In genomic region chr16:57263585-57264351, GRCh38 we compare ENCODE assay signal across 20 cellular contexts. TPM values are rescaled to one million over a fixed set of nuclear protein-coding genes. Genes with fewer than 3 reads are reported as not detected.
DNase-seq lines count a peak whose midpoint lies in the region; ATAC-seq, FAIRE-seq and TF ChIP-seq lines count a peak whose summit lies in the region.
"Had no signal": no experiment of that assay in that cellular context is flagged by ENCODE, and none has a peak within 500 bp of the region (broad histone marks: within the 10 kb centered on the region; RNA-seq: fewer than 3 reads in every experiment).

No MANE protein-coding gene starts in this region.

- TF ChIP-seq POLR2A in GM12891 (IDR thresholded peaks at IDR 0.05; ENCODE audit: low read depth, low read length): no peak

- peaks cover 59% of the 10 kb centered on the region for H3K4me1 ChIP-seq in CD8-positive, alpha-beta T cell (ENCODE audit: insufficient read depth, low read length)
- peaks cover 68% of the 10 kb centered on the region for H3K4me1 ChIP-seq in keratinocyte (ENCODE audit: control insufficient read depth, extremely low read depth, insufficient read depth, low read length)

- peaks cover 52% of the 10 kb centered on the region for H3K4me1 Mint-ChIP-seq in CD8-positive, alpha-beta T cell (ENCODE audit: low read depth)
- peaks cover 45 to 61% (median 54%) of the 10 kb centered on the region in 3 donors for H3K4me1 Mint-ChIP-seq in T-cell

- DNase-seq in CD8-positive, alpha-beta T cell: no peak
- DNase-seq in T-cell (no peak), keratinocyte (ENCODE audit: low read depth, low spot score) (no peak), sciatic nerve (ENCODE audit: low spot score) (peak; percentile 48), brain microvascular endothelial cell (no peak), OCI-M1 (lab: John Stamatoyannopoulos, UW) (no peak), GM12891 (ENCODE audit: insufficient read length, low spot score) (no peak)
- DNase-seq: activated CD4-positive, alpha-beta T cell treated with anti-CD3 and anti-CD28 coated beads for 1 hour; amniotic stem cell; cerebellar nuclear complex; DMS79 treated with DMSO at 0.1 percent for 48 hours; IMR-90; kidney glomerular epithelial cell; NCI-H146; NCI-H2227 treated with DMSO at 0.1 percent for 48 hours had no signal

- H3K9ac ChIP-seq in keratinocyte (ENCODE audit: control insufficient read depth, extremely low read depth, insufficient read depth, low read length): no peak overlapping the region
- H3K9ac ChIP-seq: neural progenitor cell had no signal

- H4K20me1 ChIP-seq in keratinocyte (ENCODE audit: control insufficient read depth, extremely low read depth, insufficient read depth, low read length): no peaks in the 10 kb centered on the region

- CTCF ChIA-PET in CD8-positive, alpha-beta T cell (lab: Charles Lee): interaction anchor here (1.9 kb wide), 1 partner anchor 153 kb away, joined by 4 read pairs; no protein-coding TSS in a partner anchor
- CTCF ChIA-PET in T-cell (lab: Charles Lee): no interaction called here

- peak overlapping the region; percentile 67 for H3K27ac Mint-ChIP-seq in CD8-positive, alpha-beta T cell
- H3K27ac Mint-ChIP-seq in T-cell: peak overlapping the region; percentile 57 to 66

- H3K27ac ChIP-seq in CD8-positive, alpha-beta T cell (ENCODE audit: low read depth, low read length): no peak overlapping the region
- H3K27ac ChIP-seq in keratinocyte (ENCODE audit: control insufficient read depth, insufficient read depth, low read length) (peak overlapping the region; percentile 63), brain microvascular endothelial cell (no peak overlapping the region)
- H3K27ac ChIP-seq: HL-60, neural progenitor cell, thoracic aorta had no signal

- in situ Hi-C loops in brain microvascular endothelial cell (cut with HindIII; ENCODE audit: low pct_ligation_motif_present, low sequenced_read_pairs): no loop called here

- H3K36me3 Mint-ChIP-seq in CD8-positive, alpha-beta T cell: no peaks in the 10 kb centered on the region
- no peaks in the 10 kb centered on the region for H3K36me3 Mint-ChIP-seq in T-cell
- H3K36me3 Mint-ChIP-seq: neural progenitor cell had no signal

- no peaks in the 10 kb centered on the region for H3K36me3 ChIP-seq in CD8-positive, alpha-beta T cell (ENCODE audit: insufficient read depth, low read length)
- no peaks in the 10 kb centered on the region for H3K36me3 ChIP-seq in keratinocyte (ENCODE audit: control insufficient read depth in 2 of 2, extremely low read depth in 1 of 2, insufficient read depth in 2 of 2, low read length in 2 of 2)
- H3K36me3 ChIP-seq in brain microvascular endothelial cell (replicated peaks): no peaks in the 10 kb centered on the region
- H3K36me3 ChIP-seq: neural progenitor cell, thoracic aorta had no signal

- H3K9me3 ChIP-seq in CD8-positive, alpha-beta T cell (ENCODE audit: low read length): no peaks in the 10 kb centered on the region
- H3K9me3 ChIP-seq in keratinocyte (ENCODE audit: control insufficient read depth, low read depth, low read length): no peaks in the 10 kb centered on the region
- H3K9me3 ChIP-seq: thoracic aorta had no signal

- H3K4me3 Mint-ChIP-seq in CD8-positive, alpha-beta T cell: no peak overlapping the region
- H3K4me3 Mint-ChIP-seq in T-cell: no peak overlapping the region
- H3K4me3 Mint-ChIP-seq: neural progenitor cell had no signal

- H2AFZ ChIP-seq in keratinocyte (ENCODE audit: control insufficient read depth, low read length): peak overlapping the region; percentile 6
- H2AFZ ChIP-seq: neural progenitor cell had no signal

- no peaks in the 10 kb centered on the region for H3K9me3 Mint-ChIP-seq in CD8-positive, alpha-beta T cell
- no peaks in the 10 kb centered on the region for H3K9me3 Mint-ChIP-seq in T-cell
- H3K9me3 Mint-ChIP-seq: neural progenitor cell had no signal

- peak; percentile 5 for FAIRE-seq in keratinocyte (lab: Jason Lieb, UNC)
- FAIRE-seq in GM12891 (lab: Jason Lieb, UNC): no peak

- H3K27me3 Mint-ChIP-seq in CD8-positive, alpha-beta T cell (ENCODE audit: low read depth): no peaks in the 10 kb centered on the region
- no peaks in the 10 kb centered on the region for H3K27me3 Mint-ChIP-seq in T-cell

- no peak overlapping the region for H3K4me2 ChIP-seq in keratinocyte (ENCODE audit: control insufficient read depth, extremely low read depth, insufficient read depth, low read depth, low read length)
- H3K4me2 ChIP-seq: neural progenitor cell had no signal

- no peaks in the 10 kb centered on the region for H3K79me2 ChIP-seq in keratinocyte (ENCODE audit: control insufficient read depth, insufficient read depth, low read length)

- POLR2A ChIA-PET in CD8-positive, alpha-beta T cell (lab: Charles Lee): interaction anchor here (0.6 kb wide), 1 partner anchor 608 kb away, joined by 3 read pairs; no protein-coding TSS in a partner anchor
- POLR2A ChIA-PET in T-cell (lab: Charles Lee): no interaction called here

- no peak overlapping the region for H3K4me3 ChIP-seq in CD8-positive, alpha-beta T cell (ENCODE audit: low read depth, low read length)
- H3K4me3 ChIP-seq in keratinocyte (ENCODE audit: control insufficient read depth in 2 of 3, extremely low read depth in 1 of 3, insufficient read depth in 2 of 3, low read depth in 1 of 3, low read length in 3 of 3): no peak overlapping the region
- no peak overlapping the region for H3K4me3 ChIP-seq in brain microvascular endothelial cell (ENCODE audit: low read depth, low read length)
- H3K4me3 ChIP-seq: neural progenitor cell, thoracic aorta had no signal

- intact Hi-C loops in CD8-positive, alpha-beta T cell (cut with DNase I, micrococcal nuclease): no loop called here
- intact Hi-C loops in sciatic nerve (cut with DNase I): no loop called here

- ATAC-seq in CD8-positive, alpha-beta T cell: no peak
- ATAC-seq in T-cell (replicated peaks in 1 of 4) (no peak), sciatic nerve (no peak), HG02885 (IDR thresholded peaks at IDR 0.05; ENCODE audit: poor library complexity, unreplicated experiment) (no peak)
- ATAC-seq: HCT116 had no signal

- no peak for TF ChIP-seq CTCF in CD8-positive, alpha-beta T cell (IDR thresholded peaks at IDR 0.05)
- TF ChIP-seq CTCF in keratinocyte (optimal IDR thresholded peaks at IDR 0.05 in 1 of 3, IDR thresholded peaks at IDR 0.05 in 1 of 3, conservative IDR thresholded peaks at IDR 0.05 in 1 of 3; ENCODE audit: extremely low read depth in 1 of 3, insufficient read depth in 2 of 3, low read length in 3 of 3): no peak
- no peak for TF ChIP-seq CTCF in brain microvascular endothelial cell (IDR thresholded peaks at IDR 0.05; ENCODE audit: low read depth, low read length, missing control alignments)

- peaks cover 2% of the 10 kb centered on the region for H3K9me1 ChIP-seq in keratinocyte (ENCODE audit: control insufficient read depth, extremely low read depth, insufficient read depth, low read length)

- dilution Hi-C loops in keratinocyte (cut with MboI; ENCODE audit: extremely low pct_ligation_motif_present, low sequenced_read_pairs): no loop called here

- no peaks in the 10 kb centered on the region for H3K27me3 ChIP-seq in CD8-positive, alpha-beta T cell (ENCODE audit: insufficient read depth, low read length)
- H3K27me3 ChIP-seq in keratinocyte (ENCODE audit: control insufficient read depth, extremely low read depth, insufficient read depth, low read length) (no peaks in the 10 kb centered on the region), brain microvascular endothelial cell (replicated peaks) (no peaks in the 10 kb centered on the region)
- H3K27me3 ChIP-seq: neural progenitor cell had no signal

TF ChIP-seq in GM12891, 5 proteins besides CTCF, POLR2A, EP300 and RAD21:
- TF ChIP-seq TAF1 (IDR thresholded peaks at IDR 0.05; ENCODE audit: low read depth, low read length) (no peak), SPI1 (IDR thresholded peaks at IDR 0.05; ENCODE audit: low read depth, low read length) (no peak), POLR2AphosphoS5 (IDR thresholded peaks at IDR 0.05; ENCODE audit: low read depth, low read length) (no peak), PAX5 (IDR thresholded peaks at IDR 0.05; ENCODE audit: insufficient read depth, low read length, severe bottlenecking) (no peak), POU2F2 (IDR thresholded peaks at IDR 0.05; ENCODE audit: low read depth, low read length) (no peak)

RNA-seq across cellular contexts. Expression of gene ARL2BP, which starts 18.7 kb away (rescaled TPM):
- total RNA-seq in CD8-positive, alpha-beta T cell: 10 to 100 TPM; 32.8 to 35.2 TPM
- total RNA-seq in T-cell: 10 to 100 TPM; 34.6 to 62.2 (median 48.4) TPM
- 55.2 to 107 TPM (median 98.0 TPM) in 3 replicates for polyA plus RNA-seq in keratinocyte
- 37.9 TPM for polyA plus RNA-seq in keratinocyte (2011; ENCODE audit: low read depth)
- 80.7 and 116 TPM in 2 replicates for polyA plus RNA-seq in keratinocyte (2011; cell fraction: cytosol; rRNA removed)
- 34.7 and 35.5 TPM in 2 replicates for polyA plus RNA-seq in keratinocyte (2011; cell fraction: nucleus; rRNA removed)
- 41.8 and 65.4 TPM in 2 replicates for polyA plus RNA-seq in keratinocyte (2012; ENCODE audit: low replicate concordance)
- 42.4 to 71.7 TPM (median 60.0 TPM) in 3 replicates for polyA minus RNA-seq in keratinocyte
- 66.4 TPM for polyA minus RNA-seq in keratinocyte (2011; cell fraction: cytosol; rRNA and poly(A)+ RNA removed)
- polyA minus RNA-seq in keratinocyte (2011; cell fraction: nucleus; rRNA and poly(A)+ RNA removed): 14.6 and 25.1 TPM in 2 replicates
- 38.5 TPM for total RNA-seq in sciatic nerve
- 19.1 TPM for polyA plus RNA-seq in GM12891 (2012; ENCODE audit: low read depth, missing spikeins)

RNA-seq across cellular contexts. Expression of gene PLLP, which starts 20.7 kb away (rescaled TPM):
- total RNA-seq in CD8-positive, alpha-beta T cell: 1 to 10 TPM in 1 of 2 experiments, under 1 TPM in 1; 0.47 to 1.1 TPM
- total RNA-seq in T-cell (1 to 10 TPM; 1.4 to 4.3 (median 3.3) TPM), sciatic nerve (121 TPM)
- 8.7 to 15.4 TPM (median 13.1 TPM) in 3 replicates for polyA plus RNA-seq in keratinocyte
- polyA plus RNA-seq in keratinocyte (2011; ENCODE audit: low read depth): 2.0 TPM
- 7.6 and 10.6 TPM in 2 replicates for polyA plus RNA-seq in keratinocyte (2011; cell fraction: cytosol; rRNA removed)
- 5.4 and 8.0 TPM in 2 replicates for polyA plus RNA-seq in keratinocyte (2011; cell fraction: nucleus; rRNA removed)
- 5.8 and 10.7 TPM in 2 replicates for polyA plus RNA-seq in keratinocyte (2012; ENCODE audit: low replicate concordance)
- polyA minus RNA-seq in keratinocyte: 8.3 to 14.0 TPM (median 14.0 TPM) in 3 replicates
- 9.0 TPM for polyA minus RNA-seq in keratinocyte (2011; cell fraction: cytosol; rRNA and poly(A)+ RNA removed)
- 2.8 and 7.2 TPM in 2 replicates for polyA minus RNA-seq in keratinocyte (2011; cell fraction: nucleus; rRNA and poly(A)+ RNA removed)
- 0.89 TPM for polyA plus RNA-seq in GM12891 (2012; ENCODE audit: low read depth, missing spikeins)
- total RNA-seq: IMR-90 had no signal

Comparison
In these comparisons a context has a peak if more than half of its experiments do, and no peak if none do; other contexts are left out.
1. RNA of gene PLLP, which starts 20.7 kb away (total RNA-seq): 121 TPM in sciatic nerve (single experiment); 1.4 to 4.3 TPM in T-cell and 0.47 to 1.1 TPM in CD8-positive, alpha-beta T cell; every median in the first group is over 10 times any median in the second.